In genomic region chr1:234619794-234620247, GRCh38 we compare ENCODE assay signal across 8 cellular contexts. TPM values are rescaled to one million over a fixed set of nuclear protein-coding genes. Genes with fewer than 3 reads are reported as not detected.
DNase-seq lines count a peak whose midpoint lies in the region; ATAC-seq, FAIRE-seq and TF ChIP-seq lines count a peak whose summit lies in the region.

No MANE protein-coding gene starts in this region.

- no peak for TF ChIP-seq POLR2A in GM12878 (IDR thresholded peaks at IDR 0.05; ENCODE audit: low read depth, low read length)

- H3K4me3 ChIP-seq in GM12878 (no peak overlapping the region), muscle layer of duodenum (ENCODE audit: low read depth in 1 of 2, low read length in 2 of 2) (peak overlapping the region in 1 of 2 donors; percentile 2)

- whole genome bisulfite sequencing in GM12878 (ENCODE audit: insufficient coverage, insufficient replicate concordance, low lambda C conversion rate, missing lambda C conversion rate), result 31% methylated on average over 6 of the region's 6 CpGs

- H3K27ac ChIP-seq in GM12878 (ENCODE audit: control insufficient read depth, insufficient read depth) (no peak overlapping the region; the same call in 1 of the 2 replicates), muscle layer of duodenum (ENCODE audit: low read length) (peak overlapping the region; percentile 62), RWPE1 (no peak overlapping the region)

- RAD21 ChIA-PET in GM12878 (lab: Charles Lee; ENCODE audit: unreplicated experiment), result interaction anchor here (0.6 to 1.6 kb wide), 4 partner anchors 9 to 828 kb away, joined by 3 to 6 read pairs (median 4); no protein-coding TSS in a partner anchor

- TF ChIP-seq EP300 in GM12878 (IDR thresholded peaks at IDR 0.05; ENCODE audit: borderline replicate concordance in 1 of 2, control insufficient read depth in 1 of 2, low read depth in 2 of 2, low read length in 2 of 2), result no peak

- H2AFZ ChIP-seq in GM12878 (ENCODE audit: control insufficient read depth, low read depth, low read length), result peak overlapping the region; percentile 81

- BruUV-seq in GM12878 (replicated peaks; lab: Mats Ljungman, UMichigan), result no TSS peak

- TF ChIP-seq CTCF in GM12878 (IDR thresholded peaks at IDR 0.05 in 2 of 3, conservative IDR thresholded peaks at IDR 0.05 in 1 of 3; ENCODE audit: control insufficient read depth in 2 of 3, extremely low read depth in 1 of 3, insufficient read depth in 1 of 3, low read depth in 3 of 3, low read length in 3 of 3) (no peak), RWPE1 (conservative IDR thresholded peaks at IDR 0.05; ENCODE audit: low read depth) (no peak)

- no peaks in the 10 kb centered on the region for H3K27me3 ChIP-seq in GM12878 (replicated peaks in 1 of 2; ENCODE audit: control insufficient read depth in 2 of 2, insufficient read depth in 2 of 2, low read length in 1 of 2)
- H3K27me3 ChIP-seq in muscle layer of duodenum (ENCODE audit: low read depth, low read length), result no peaks in the 10 kb centered on the region

- ATAC-seq in GM12878 (peak; percentile 40), left cardiac atrium (no peak)

- peak overlapping the region; percentile 59 for H3K4me2 ChIP-seq in GM12878 (ENCODE audit: control insufficient read depth, insufficient read depth)

- no peak for TF ChIP-seq RAD21 in GM12878 (IDR thresholded peaks at IDR 0.05; ENCODE audit: insufficient read depth, low read depth, low read length)

- FAIRE-seq in GM12878 (lab: Jason Lieb, UNC), result no peak
- FAIRE-seq in urothelium cell line (lab: Jason Lieb, UNC), result no peak

- peaks cover 4% of the 10 kb centered on the region; the same call in 1 of the 2 replicates for H3K4me1 ChIP-seq in GM12878 (ENCODE audit: control insufficient read depth, insufficient read depth, low read length)
- H3K4me1 ChIP-seq in muscle layer of duodenum (ENCODE audit: control insufficient read depth in 1 of 2, insufficient read depth in 2 of 2, low read length in 2 of 2), result peaks cover 4 to 21% of the 10 kb centered on the region in 2 donors

- no peaks in the 10 kb centered on the region for H3K79me2 ChIP-seq in GM12878 (ENCODE audit: control insufficient read depth, insufficient read depth, low read length)

- SMC1A ChIA-PET in GM12878 (lab: Charles Lee; ENCODE audit: uncharacterized antibody, unreplicated experiment), result interaction anchor here (0.8 to 5.0 kb wide), 8 partner anchors 9 to 356 kb away, joined by 3 to 23 read pairs (median 4); no protein-coding TSS in a partner anchor

- in situ Hi-C loops in GM12878 (cut with MboI), result no loop called here

- POLR2A ChIA-PET in GM12878 (lab: Charles Lee), result interaction anchor here (1.2 kb wide), 1 partner anchor 8 kb away, joined by 4 read pairs; no protein-coding TSS in a partner anchor
- POLR2A ChIA-PET in RWPE1 (lab: Yijun Ruan, JAX; ENCODE audit: low non-redundant PET), result no interaction called here

- no peaks in the 10 kb centered on the region for H3K9me3 ChIP-seq in GM12878 (replicated peaks; ENCODE audit: control insufficient read depth, insufficient read depth, low read length)
- H3K9me3 ChIP-seq in muscle layer of duodenum (ENCODE audit: control insufficient read depth in 1 of 2, low read length in 2 of 2), result no peaks in the 10 kb centered on the region

- H3K36me3 ChIP-seq in GM12878 (ENCODE audit: control insufficient read depth in 2 of 2, insufficient read depth in 2 of 2, low read length in 1 of 2) (no peaks in the 10 kb centered on the region), muscle layer of duodenum (ENCODE audit: control insufficient read depth in 1 of 2, insufficient read depth in 2 of 2, low read length in 2 of 2) (peaks cover 0 to 13% of the 10 kb centered on the region in 2 donors)

- CTCF ChIA-PET in GM12878 (lab: Yijun Ruan, JAX), result interaction anchor here (0.6 to 2.1 kb wide), 5 partner anchors 8 to 102 kb away, joined by 3 to 7 read pairs (median 4); no protein-coding TSS in a partner anchor
- CTCF ChIA-PET in RWPE1 (lab: Yijun Ruan, JAX), result no interaction called here

- intact Hi-C loops in GM12878 (cut with micrococcal nuclease; ENCODE audit: unreplicated experiment), result no loop called here
- intact Hi-C loops in left cardiac atrium (cut with DNase I), result loop anchor here in 1 of 2 donors (10.0 kb wide), 1 partner anchor 295 kb away; no protein-coding TSS in a partner anchor

- H4K20me1 ChIP-seq in GM12878 (ENCODE audit: control insufficient read depth, insufficient read depth), result no peaks in the 10 kb centered on the region

- DNase-seq in DMS 273 treated with DMSO at 0.1 percent for 48 hours (lab: John Stamatoyannopoulos, UW), result peak; percentile 92
- DNase-seq in NCI-H2081 treated with DMSO at 0.1 percent for 48 hours (lab: John Stamatoyannopoulos, UW), result peak; percentile 98
- DNase-seq in GM12878 (ENCODE audit: low read depth, low spot score), result no peak
- no peak for DNase-seq in left cardiac atrium
- DNase-seq in iPS-NIHi11 (ENCODE audit: low spot score), result no peak
- DNase-seq in urothelium cell line (ENCODE audit: low spot score), result no peak
- no peak for DNase-seq in RWPE1 (ENCODE audit: low spot score)

- no peak overlapping the region for H3K9ac ChIP-seq in GM12878 (ENCODE audit: control insufficient read depth, insufficient read depth, low read length)

TF ChIP-seq in GM12878, 131 proteins besides CTCF, POLR2A, EP300 and RAD21 (continues in another document):
- no peak for TF ChIP-seq IRF5 (IDR thresholded peaks at IDR 0.05; ENCODE audit: borderline replicate concordance)
- TF ChIP-seq DPF2 (IDR thresholded peaks at IDR 0.05), result no peak
- no peak for TF ChIP-seq CHD1 (IDR thresholded peaks at IDR 0.05; ENCODE audit: low read depth, low read length)
- TF ChIP-seq ZNF24 (IDR thresholded peaks at IDR 0.05), result no peak
- TF ChIP-seq, protein P1, sequence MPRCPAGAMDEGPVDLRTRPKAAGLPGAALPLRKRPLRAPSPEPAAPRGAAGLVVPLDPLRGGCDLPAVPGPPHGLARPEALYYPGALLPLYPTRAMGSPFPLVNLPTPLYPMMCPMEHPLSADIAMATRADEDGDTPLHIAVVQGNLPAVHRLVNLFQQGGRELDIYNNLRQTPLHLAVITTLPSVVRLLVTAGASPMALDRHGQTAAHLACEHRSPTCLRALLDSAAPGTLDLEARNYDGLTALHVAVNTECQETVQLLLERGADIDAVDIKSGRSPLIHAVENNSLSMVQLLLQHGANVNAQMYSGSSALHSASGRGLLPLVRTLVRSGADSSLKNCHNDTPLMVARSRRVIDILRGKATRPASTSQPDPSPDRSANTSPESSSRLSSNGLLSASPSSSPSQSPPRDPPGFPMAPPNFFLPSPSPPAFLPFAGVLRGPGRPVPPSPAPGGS (IDR thresholded peaks at IDR 0.05; ENCODE audit: borderline replicate concordance, insufficient read depth, low read depth, low read length, poor library complexity, severe bottlenecking), result no peak
- no peak for TF ChIP-seq ZNF384 (IDR thresholded peaks at IDR 0.05; ENCODE audit: borderline replicate concordance, low read depth, low read length)
- no peak for TF ChIP-seq NBN (IDR thresholded peaks at IDR 0.05)
- TF ChIP-seq NR2C1 (IDR thresholded peaks at IDR 0.05), result no peak

RNA-seq across cellular contexts. Expression of gene IRF2BP2, which starts 9.8 kb away (rescaled TPM):
- 219 and 220 TPM in 2 replicates for total RNA-seq in GM12878 (2013; cell fraction: nucleolus; rRNA removed)
- total RNA-seq in GM12878 (2014; rRNA removed), result 54.6 and 61.4 TPM in 2 replicates
- 54.4 and 55.4 TPM in 2 replicates for total RNA-seq in GM12878 (2014; rRNA removed; fragmentation: Illumina TruSeq; extraction: Trizol)
- 114 TPM in 2 replicates for total RNA-seq in GM12878 (2021)
- 26.9 TPM for polyA plus RNA-seq in GM12878 (2011; ENCODE audit: low read depth)
- 39.2 and 49.2 TPM in 2 replicates for polyA plus RNA-seq in GM12878 (2011; rRNA removed)
- 60.1 and 68.0 TPM in 2 replicates for polyA plus RNA-seq in GM12878 (2011; cell fraction: cytosol; rRNA removed)
- 254 and 345 TPM in 2 replicates for polyA plus RNA-seq in GM12878 (2011; cell fraction: nucleus; rRNA removed)
- 63.0 and 95.9 TPM in 2 replicates for polyA plus RNA-seq in GM12878 (2012)
- 23.9 and 64.7 TPM in 2 replicates for polyA plus RNA-seq in GM12878 (2014; fragmentation: Illumina TruSeq; extraction: Trizol)
- polyA plus RNA-seq in GM12878 (2014; fragmentation: Nextera tagmentation; extraction: Ambion mirVana), result 10 to 100 TPM; 26.2 to 28.1 TPM
- 57.6 and 68.9 TPM in 2 replicates for polyA plus RNA-seq in GM12878 (2014; rRNA removed)
- 10 to 100 TPM in 1 of 2 experiments, 1 to 10 TPM in 1; 7.5 to 12.9 TPM for polyA plus RNA-seq in GM12878 (2016; fragmentation: Nextera tagmentation; extraction: Ambion mirVana)
- polyA minus RNA-seq in GM12878 (2011; rRNA and poly(A)+ RNA removed), result 43.9 and 108 TPM in 2 replicates
- 82.8 and 86.3 TPM in 2 replicates for polyA minus RNA-seq in GM12878 (2011; cell fraction: cytosol; rRNA and poly(A)+ RNA removed)
- 96.7 and 119 TPM in 2 replicates for polyA minus RNA-seq in GM12878 (2011; cell fraction: nucleus; rRNA and poly(A)+ RNA removed)
- 100 to 1,000 TPM in 1 of 2 donors, 10 to 100 TPM in 1; 98.0 to 100 TPM for total RNA-seq in left cardiac atrium

Comparison
In these comparisons a context has a peak if more than half of its experiments do, and no peak if none do; other contexts are left out.
1. DNase-seq: peak in DMS 273 treated with DMSO at 0.1 percent for 48 hours (single experiment) and NCI-H2081 treated with DMSO at 0.1 percent for 48 hours (single experiment); none in GM12878 (single experiment), left cardiac atrium (single experiment), iPS-NIHi11 (single experiment), urothelium cell line (single experiment) and RWPE1 (single experiment).